ENCODE assay signal across 9 cellular contexts in genomic region chr18:76380791-76381405, GRCh38.
DNase-seq lines count a peak whose midpoint lies in the region; ATAC-seq and TF ChIP-seq lines count a peak whose summit lies in the region.
"Had no signal": no experiment of that assay in that cellular context is flagged by ENCODE, and none has a peak within 500 bp of the region (broad histone marks: within the 10 kb centered on the region; RNA-seq: fewer than 3 reads in every experiment).

No MANE protein-coding gene starts in this region.

- H3K4me3 Mint-ChIP-seq in neural crest cell, result no peak overlapping the region
- H3K4me3 Mint-ChIP-seq: activated naive CD4-positive, alpha-beta T cell treated with anti-CD3 and anti-CD28 coated beads, Interleukin-2, amount 50 U/mL, for 24 hours had no signal

- ATAC-seq in HG02610 (IDR thresholded peaks at IDR 0.05; ENCODE audit: unreplicated experiment), result no peak
- ATAC-seq in GM21529 (IDR thresholded peaks at IDR 0.05; ENCODE audit: unreplicated experiment), result no peak
- no peak for ATAC-seq in GM21786 (IDR thresholded peaks at IDR 0.05; ENCODE audit: unreplicated experiment)

- peaks cover 2% of the 10 kb centered on the region for H3K9me3 Mint-ChIP-seq in neural crest cell
- H3K9me3 Mint-ChIP-seq: activated naive CD4-positive, alpha-beta T cell treated with anti-CD3 and anti-CD28 coated beads, Interleukin-2, amount 50 U/mL, for 24 hours had no signal

- no peaks in the 10 kb centered on the region for H3K27me3 Mint-ChIP-seq in neural crest cell (ENCODE audit: low read depth)
- H3K27me3 Mint-ChIP-seq: activated naive CD4-positive, alpha-beta T cell treated with anti-CD3 and anti-CD28 coated beads, Interleukin-2, amount 50 U/mL, for 24 hours had no signal

- peaks cover 19% of the 10 kb centered on the region for H3K4me1 Mint-ChIP-seq in neural crest cell

- H3K36me3 Mint-ChIP-seq in neural crest cell (ENCODE audit: low read depth), result peaks cover 27% of the 10 kb centered on the region

- TF ChIP-seq CTCF in LNCaP clone FGC (IDR thresholded peaks at IDR 0.05; ENCODE audit: control insufficient read depth, extremely low read depth, insufficient read depth) (peak; percentile 88), neural crest cell (conservative IDR thresholded peaks at IDR 0.05) (peak; percentile 61)

- no peak overlapping the region for H3K27ac Mint-ChIP-seq in neural crest cell (ENCODE audit: unreplicated experiment)
- H3K27ac Mint-ChIP-seq: activated naive CD4-positive, alpha-beta T cell treated with anti-CD3 and anti-CD28 coated beads, Interleukin-2, amount 50 U/mL, for 24 hours had no signal

- no peak overlapping the region for H3K4me3 ChIP-seq in LNCaP clone FGC (ENCODE audit: low read depth, low read length)

- DNase-seq in GM03348 (ENCODE audit: low spot score) (peak; percentile 36), LNCaP clone FGC (ENCODE audit: low read depth) (no peak), ecto neural progenitor cell (ENCODE audit: low spot score) (peak; percentile 81), neural crest cell (ENCODE audit: low read depth, low spot score) (peak; percentile 27), GM19238 (ENCODE audit: insufficient read length, low spot score) (no peak)

Comparison
In these comparisons a context has a peak if more than half of its experiments do, and no peak if none do; other contexts are left out.
1. DNase-seq: peak in GM03348 (single experiment), ecto neural progenitor cell (single experiment) and neural crest cell (single experiment); none in LNCaP clone FGC (single experiment) and GM19238 (single experiment).